Comparison of ENCODE assay signal across 31 cellular contexts in the genomic region with DNA sequence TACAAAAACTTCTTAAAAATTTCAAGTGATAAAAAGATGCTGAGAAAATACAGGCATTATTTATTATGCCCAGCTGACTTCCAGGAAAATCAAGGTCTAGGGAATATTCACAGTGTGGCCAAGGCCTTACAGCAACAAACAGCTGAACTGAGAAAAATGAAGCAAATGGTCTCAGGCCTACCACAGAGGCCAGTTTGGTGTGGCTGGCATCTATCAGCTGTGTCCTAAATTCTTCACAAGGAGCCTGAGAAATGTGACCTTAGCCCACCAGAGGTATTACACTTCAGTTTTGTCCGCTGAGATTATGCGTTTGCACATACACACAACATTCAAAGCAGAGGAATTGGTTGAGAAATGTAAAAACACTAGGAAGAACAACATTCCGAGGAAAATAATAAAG.
"Had no signal": no experiment of that assay in that cellular context is flagged by ENCODE, and none has a peak within 500 bp of the region (broad histone marks: within the 10 kb centered on the region; RNA-seq: fewer than 3 reads in every experiment).

No MANE protein-coding gene starts in this region.

- DNase-seq: activated CD4-positive, alpha-beta memory T cell treated with anti-CD3 and anti-CD28 coated beads, Interleukin-2, amount 10 ng/mL, durations not matched to agents 7 days and 5 days; activated CD4-positive, alpha-beta T cell treated with anti-CD3 and anti-CD28 coated beads for 36 hours; activated CD4-positive, alpha-beta T cell treated with anti-CD3 and anti-CD28 coated beads, Interleukin-2, amount 10 ng/mL, durations not matched to agents 7 days and 5 days; activated CD4-positive, alpha-beta T cell treated with anti-CD3 and anti-CD28 coated beads, Interleukin-2, amount 50 U/mL, for 4 hours; activated CD4-positive, CD25-positive, alpha-beta regulatory T cell; activated CD4-positive, CD25-positive, alpha-beta regulatory T cell treated with anti-CD3 and anti-CD28 coated beads, Interleukin-2, amount 50 U/mL, for 72 hours; activated CD8-positive, alpha-beta memory T cell treated with anti-CD3 and anti-CD28 coated beads, Interleukin-2, amount 50 U/mL, for 48 hours; activated gamma-delta T cell; activated naive CD4-positive, alpha-beta T cell; activated naive CD4-positive, alpha-beta T cell treated with anti-CD3 and anti-CD28 coated beads, Interleukin-2, amount 10 ng/mL, durations not matched to agents 7 days and 5 days; activated naive CD8-positive, alpha-beta T cell treated with anti-CD3 and anti-CD28 coated beads, Interleukin-2, amount 10 ng/mL, durations not matched to agents 7 days and 5 days; activated T-cell treated with anti-CD3 and anti-CD28 coated beads for 4 hours; activated T-cell treated with anti-CD3 and anti-CD28 coated beads, Interleukin-2, amount 50 U/mL, for 24 hours; activated T-cell treated with anti-CD3 and anti-CD28 coated beads, Interleukin-2, amount 50 U/mL, for 72 hours; dorsolateral prefrontal cortex; effector memory CD4-positive, alpha-beta T cell; endodermal cell; foreskin fibroblast; T-helper 1 cell; T-helper 17 cell had no signal

- H3K36me3 Mint-ChIP-seq: activated naive CD4-positive, alpha-beta T cell treated with anti-CD3 and anti-CD28 coated beads, Interleukin-2, amount 10 ng/mL, durations not matched to agents 7 days and 5 days; activated naive CD4-positive, alpha-beta T cell treated with anti-CD3 and anti-CD28 coated beads, Interleukin-2, amount 50 U/mL, for 72 hours; activated naive CD8-positive, alpha-beta T cell treated with anti-CD3 and anti-CD28 coated beads, Interleukin-2, amount 10 ng/mL, durations not matched to agents 7 days and 5 days; brain had no signal

- H3K9me3 Mint-ChIP-seq: activated CD4-positive, alpha-beta memory T cell treated with anti-CD3 and anti-CD28 coated beads, Interleukin-2, amount 10 ng/mL, durations not matched to agents 7 days and 5 days; activated CD4-positive, alpha-beta T cell treated with anti-CD3 and anti-CD28 coated beads, Interleukin-2, amount 10 ng/mL, durations not matched to agents 7 days and 5 days; activated naive CD4-positive, alpha-beta T cell treated with anti-CD3 and anti-CD28 coated beads, Interleukin-2, amount 10 ng/mL, durations not matched to agents 7 days and 5 days; activated naive CD4-positive, alpha-beta T cell treated with anti-CD3 and anti-CD28 coated beads, Interleukin-2, amount 50 U/mL, for 72 hours; activated naive CD8-positive, alpha-beta T cell treated with anti-CD3 and anti-CD28 coated beads, Interleukin-2, amount 10 ng/mL, durations not matched to agents 7 days and 5 days; activated T-cell treated with anti-CD3 and anti-CD28 coated beads, Interleukin-2, amount 50 U/mL, for 24 hours; activated T-cell treated with anti-CD3 and anti-CD28 coated beads, Interleukin-2, amount 50 U/mL, for 72 hours; central memory CD8-positive, alpha-beta T cell; dendritic cell treated with granulocyte-macrophage colony-stimulating factor and Interleukin-4, amounts not matched to agents 40 ng/mL and 50 ng/mL, for 4 days; T-helper 2 cell treated with Interferon-gamma antibody and Interleukin-4, amounts not matched to agents 5 μg/mL and 100 μg/mL, for 36 hours had no signal

- H3K27ac ChIP-seq: ascending aorta, breast epithelium, cardiac muscle cell, coronary artery had no signal

- H3K27me3 ChIP-seq: ascending aorta, breast epithelium, cardiac muscle cell, dorsolateral prefrontal cortex had no signal

- H3K9me3 ChIP-seq: ascending aorta, breast epithelium had no signal

- ATAC-seq: activated CD4-positive, alpha-beta T cell treated with anti-CD3 and anti-CD28 coated beads for 36 hours; activated naive CD4-positive, alpha-beta T cell treated with anti-CD3 and anti-CD28 coated beads, Interleukin-2, amount 50 U/mL, for 72 hours; activated T-cell treated with anti-CD3 and anti-CD28 coated beads, Interleukin-2, amount 50 U/mL, for 72 hours; esophagus mucosa; T-helper 17 cell had no signal

- FAIRE-seq: frontal cortex had no signal

- H3K4me1 Mint-ChIP-seq: activated CD4-positive, alpha-beta memory T cell treated with anti-CD3 and anti-CD28 coated beads, Interleukin-2, amount 10 ng/mL, durations not matched to agents 7 days and 5 days; activated CD4-positive, alpha-beta T cell treated with anti-CD3 and anti-CD28 coated beads for 36 hours; activated CD4-positive, alpha-beta T cell treated with anti-CD3 and anti-CD28 coated beads, Interleukin-2, amount 10 ng/mL, durations not matched to agents 7 days and 5 days; activated naive CD4-positive, alpha-beta T cell treated with anti-CD3 and anti-CD28 coated beads, Interleukin-2, amount 10 ng/mL, durations not matched to agents 7 days and 5 days; activated naive CD8-positive, alpha-beta T cell treated with anti-CD3 and anti-CD28 coated beads, Interleukin-2, amount 10 ng/mL, durations not matched to agents 7 days and 5 days; central memory CD8-positive, alpha-beta T cell; endodermal cell; T-helper 17 cell had no signal

- H3K27ac Mint-ChIP-seq: activated CD4-positive, alpha-beta memory T cell treated with anti-CD3 and anti-CD28 coated beads, Interleukin-2, amount 10 ng/mL, durations not matched to agents 7 days and 5 days; activated CD4-positive, alpha-beta T cell treated with anti-CD3 and anti-CD28 coated beads for 36 hours; activated CD4-positive, alpha-beta T cell treated with anti-CD3 and anti-CD28 coated beads, Interleukin-2, amount 10 ng/mL, durations not matched to agents 7 days and 5 days; activated naive CD4-positive, alpha-beta T cell treated with anti-CD3 and anti-CD28 coated beads, Interleukin-2, amount 10 ng/mL, durations not matched to agents 7 days and 5 days; activated naive CD4-positive, alpha-beta T cell treated with anti-CD3 and anti-CD28 coated beads, Interleukin-2, amount 50 U/mL, for 72 hours; activated naive CD8-positive, alpha-beta T cell treated with anti-CD3 and anti-CD28 coated beads, Interleukin-2, amount 10 ng/mL, durations not matched to agents 7 days and 5 days; activated T-cell treated with anti-CD3 and anti-CD28 coated beads, Interleukin-2, amount 50 U/mL, for 24 hours; activated T-cell treated with anti-CD3 and anti-CD28 coated beads, Interleukin-2, amount 50 U/mL, for 72 hours; brain; dendritic cell treated with granulocyte-macrophage colony-stimulating factor and Interleukin-4, amounts not matched to agents 40 ng/mL and 50 ng/mL, for 4 days; endodermal cell; T-helper 17 cell; T-helper 2 cell treated with Interferon-gamma antibody and Interleukin-4, amounts not matched to agents 5 μg/mL and 100 μg/mL, for 36 hours had no signal

- H3K4me3 Mint-ChIP-seq: activated CD4-positive, alpha-beta memory T cell treated with anti-CD3 and anti-CD28 coated beads, Interleukin-2, amount 10 ng/mL, durations not matched to agents 7 days and 5 days; activated CD4-positive, alpha-beta T cell treated with anti-CD3 and anti-CD28 coated beads for 36 hours; activated CD4-positive, alpha-beta T cell treated with anti-CD3 and anti-CD28 coated beads, Interleukin-2, amount 10 ng/mL, durations not matched to agents 7 days and 5 days; activated naive CD4-positive, alpha-beta T cell treated with anti-CD3 and anti-CD28 coated beads, Interleukin-2, amount 10 ng/mL, durations not matched to agents 7 days and 5 days; activated naive CD8-positive, alpha-beta T cell treated with anti-CD3 and anti-CD28 coated beads, Interleukin-2, amount 10 ng/mL, durations not matched to agents 7 days and 5 days; activated T-cell treated with anti-CD3 and anti-CD28 coated beads, Interleukin-2, amount 50 U/mL, for 24 hours; activated T-cell treated with anti-CD3 and anti-CD28 coated beads, Interleukin-2, amount 50 U/mL, for 72 hours; brain; central memory CD8-positive, alpha-beta T cell; dendritic cell treated with granulocyte-macrophage colony-stimulating factor and Interleukin-4, amounts not matched to agents 40 ng/mL and 50 ng/mL, for 4 days; endodermal cell; T-helper 17 cell; T-helper 2 cell treated with Interferon-gamma antibody and Interleukin-4, amounts not matched to agents 5 μg/mL and 100 μg/mL, for 36 hours had no signal
